14 cellular contexts compared by ENCODE assay signal in genomic region chr7:139830292-139830691, GRCh38. TPM values are rescaled to one million over a fixed set of nuclear protein-coding genes. Genes with fewer than 3 reads are reported as not detected.
A peak's percentile ranks its signal among the peaks of the same experiment; 100 is the strongest.
DNase-seq lines count a peak whose midpoint lies in the region; ATAC-seq, FAIRE-seq and TF ChIP-seq lines count a peak whose summit lies in the region.
"Had no signal": no experiment of that assay in that cellular context is flagged by ENCODE, and none has a peak within 500 bp of the region (broad histone marks: within the 10 kb centered on the region; RNA-seq: fewer than 3 reads in every experiment).

No MANE protein-coding gene starts in this region.

- H3K36me3 ChIP-seq in PC-3 (ENCODE audit: low read depth, low read length) (no peaks in the 10 kb centered on the region), PC-9 (ENCODE audit: low read depth) (no peaks in the 10 kb centered on the region)
- H3K36me3 ChIP-seq: tibial nerve had no signal

- no peak overlapping the region for H3K4me3 ChIP-seq in PC-3 (ENCODE audit: low read length)
- no peak overlapping the region for H3K4me3 ChIP-seq in PC-9

- H3K27me3 Mint-ChIP-seq in activated CD4-positive, alpha-beta T cell treated with anti-CD3 and anti-CD28 coated beads, Interleukin-2, amount 10 ng/mL, durations not matched to agents 24 days and 14 days: peaks cover 10% of the 10 kb centered on the region

- POLR2A ChIA-PET in PC-3 (lab: Charles Lee; ENCODE audit: unreplicated experiment) (no interaction called here), PC-9 (lab: Charles Lee; ENCODE audit: unreplicated experiment) (no interaction called here)

- H3K27ac Mint-ChIP-seq in activated CD4-positive, alpha-beta T cell treated with anti-CD3 and anti-CD28 coated beads, Interleukin-2, amount 10 ng/mL, durations not matched to agents 24 days and 14 days: no peak overlapping the region
- H3K27ac Mint-ChIP-seq in stimulated activated effector memory CD8-positive, alpha-beta T cell treated with anti-CD3 and anti-CD28 coated beads, Interleukin-12 subunit alpha, Interleukin-12 subunit beta, amount 100 ng/mL, for 72 hours: peak overlapping the region; percentile 88

- H3K9me3 ChIP-seq in PC-3 (ENCODE audit: low read length): no peaks in the 10 kb centered on the region
- H3K9me3 ChIP-seq in PC-9 (ENCODE audit: insufficient read depth, low read depth): no peaks in the 10 kb centered on the region

- ATAC-seq in PC-3: no peak
- ATAC-seq in stimulated activated effector memory CD8-positive, alpha-beta T cell treated with anti-CD3 and anti-CD28 coated beads, Interleukin-12 subunit alpha, Interleukin-12 subunit beta, amount 100 ng/mL, for 72 hours: no peak

- peaks cover 22% of the 10 kb centered on the region for H3K4me1 Mint-ChIP-seq in activated CD4-positive, alpha-beta T cell treated with anti-CD3 and anti-CD28 coated beads, Interleukin-2, amount 10 ng/mL, durations not matched to agents 24 days and 14 days
- H3K4me1 Mint-ChIP-seq in stimulated activated effector memory CD8-positive, alpha-beta T cell treated with anti-CD3 and anti-CD28 coated beads, Interleukin-12 subunit alpha, Interleukin-12 subunit beta, amount 100 ng/mL, for 72 hours: peaks cover 33% of the 10 kb centered on the region

- no peaks in the 10 kb centered on the region for H3K27me3 ChIP-seq in PC-3 (ENCODE audit: low read length)
- H3K27me3 ChIP-seq in PC-9 (ENCODE audit: insufficient read depth, low read depth): no peaks in the 10 kb centered on the region
- H3K27me3 ChIP-seq: tibial nerve had no signal

- 0 out of 2 replicates have a peak overlapping the region, but pooled peaks have one; percentile 5 for H3K4me2 ChIP-seq in PC-3 (ENCODE audit: low read length)
- H3K4me2 ChIP-seq in PC-9: no peak overlapping the region

- intact Hi-C loops in activated CD4-positive, alpha-beta T cell treated with anti-CD3 and anti-CD28 coated beads, Interleukin-2, amount 10 ng/mL, durations not matched to agents 24 days and 14 days (cut with micrococcal nuclease): no loop called here
- intact Hi-C loops in PC-3 (cut with micrococcal nuclease): no loop called here
- intact Hi-C loops in PC-9 (cut with micrococcal nuclease; ENCODE audit: unreplicated experiment): no loop called here

- BruUV-seq in PC-3 (replicated peaks; lab: Mats Ljungman, UMichigan) (no TSS peak), PC-9 (replicated peaks; lab: Mats Ljungman, UMichigan) (no TSS peak)

- H4K20me1 ChIP-seq in PC-3 (ENCODE audit: low read length): no peaks in the 10 kb centered on the region
- H4K20me1 ChIP-seq in PC-9 (ENCODE audit: insufficient read depth): no peaks in the 10 kb centered on the region

- TF ChIP-seq CTCF in PC-3 (conservative IDR thresholded peaks at IDR 0.05; ENCODE audit: low read depth, low read length) (no peak), D721Med (IDR thresholded peaks at IDR 0.05; ENCODE audit: insufficient read depth, missing control alignments) (no peak), GM13976 (IDR thresholded peaks at IDR 0.05; ENCODE audit: borderline replicate concordance, control extremely low read depth, extremely low read depth, insufficient read depth, missing control alignments) (no peak), PC-9 (conservative IDR thresholded peaks at IDR 0.05) (no peak)

- no peak overlapping the region for H3K9ac ChIP-seq in PC-3 (ENCODE audit: low read length)

- H3F3A ChIP-seq in PC-3 (ENCODE audit: low read length, unreplicated experiment) (no peaks in the 10 kb centered on the region), PC-9 (ENCODE audit: insufficient read depth, low read depth) (no peaks in the 10 kb centered on the region)

- CTCF ChIA-PET in PC-3 (lab: Charles Lee) (no interaction called here), PC-9 (lab: Charles Lee) (no interaction called here)

- no peak overlapping the region for H3K27ac ChIP-seq in PC-3 (ENCODE audit: low read length)
- no peak overlapping the region for H3K27ac ChIP-seq in PC-9
- H3K27ac ChIP-seq: tibial nerve had no signal

- peak overlapping the region; percentile 57 for H3K4me3 Mint-ChIP-seq in activated CD4-positive, alpha-beta T cell treated with anti-CD3 and anti-CD28 coated beads, Interleukin-2, amount 10 ng/mL, durations not matched to agents 24 days and 14 days
- H3K4me3 Mint-ChIP-seq in stimulated activated effector memory CD8-positive, alpha-beta T cell treated with anti-CD3 and anti-CD28 coated beads, Interleukin-12 subunit alpha, Interleukin-12 subunit beta, amount 100 ng/mL, for 72 hours: peak overlapping the region; percentile 67

- H3K4me1 ChIP-seq in PC-3 (ENCODE audit: insufficient read depth, low read length) (peaks cover 22% of the 10 kb centered on the region), PC-9 (replicated peaks; ENCODE audit: insufficient read depth) (0 out of 2 replicates have a peak, but pooled peaks cover 6% of the 10 kb centered on the region)
- H3K4me1 ChIP-seq: tibial nerve had no signal

- in situ Hi-C loops in GM13976 (cut with MboI; ENCODE audit: low sequenced_read_pairs, unreplicated experiment): no loop called here

- DNase-seq in activated CD4-positive, alpha-beta T cell treated with anti-CD3 and anti-CD28 coated beads, Interleukin-2, amount 10 ng/mL, durations not matched to agents 24 days and 14 days: no peak
- no peak for DNase-seq in activated CD4-positive, alpha-beta T cell treated with anti-CD3 and anti-CD28 coated beads, Interleukin-2, amount 50 U/mL, for 1 hour
- DNase-seq in PC-3: no peak
- peak; percentile 51 for DNase-seq in iris pigment epithelial cell (ENCODE audit: low read depth)
- DNase-seq in stimulated activated effector memory CD8-positive, alpha-beta T cell treated with anti-CD3 and anti-CD28 coated beads, Interleukin-12 subunit alpha, Interleukin-12 subunit beta, amount 100 ng/mL, for 72 hours (ENCODE audit: low spot score in 2 of 2): no peak
- DNase-seq in D721Med (ENCODE audit: insufficient read length, low spot score): no peak
- DNase-seq in GM13976 (ENCODE audit: low spot score): no peak
- no peak for DNase-seq in PC-9
- DNase-seq: GOT3; NCI-H2171; RPMI8226; stimulated activated CD4-positive, alpha-beta T cell treated with anti-CD3 and anti-CD28 coated beads, Interleukin-4, amount 100 ng/mL, for 4 hours had no signal

- H2AFZ ChIP-seq in PC-3 (ENCODE audit: low read length): no peak overlapping the region
- H2AFZ ChIP-seq in PC-9: no peak overlapping the region

- peaks cover 3% of the 10 kb centered on the region for H3K36me3 Mint-ChIP-seq in activated CD4-positive, alpha-beta T cell treated with anti-CD3 and anti-CD28 coated beads, Interleukin-2, amount 10 ng/mL, durations not matched to agents 24 days and 14 days (ENCODE audit: low read depth)
- no peaks in the 10 kb centered on the region for H3K36me3 Mint-ChIP-seq in stimulated activated effector memory CD8-positive, alpha-beta T cell treated with anti-CD3 and anti-CD28 coated beads, Interleukin-12 subunit alpha, Interleukin-12 subunit beta, amount 100 ng/mL, for 72 hours

- H3K9me3 Mint-ChIP-seq in activated CD4-positive, alpha-beta T cell treated with anti-CD3 and anti-CD28 coated beads, Interleukin-2, amount 10 ng/mL, durations not matched to agents 24 days and 14 days: peaks cover 28% of the 10 kb centered on the region
- peaks cover 4% of the 10 kb centered on the region for H3K9me3 Mint-ChIP-seq in stimulated activated effector memory CD8-positive, alpha-beta T cell treated with anti-CD3 and anti-CD28 coated beads, Interleukin-12 subunit alpha, Interleukin-12 subunit beta, amount 100 ng/mL, for 72 hours

- H3K9me2 ChIP-seq in PC-3 (replicated peaks; ENCODE audit: low read length) (no peaks in the 10 kb centered on the region), PC-9 (ENCODE audit: insufficient read depth) (no peaks in the 10 kb centered on the region)

- H3K79me2 ChIP-seq in PC-3 (ENCODE audit: low read length) (no peaks in the 10 kb centered on the region), PC-9 (ENCODE audit: low read depth) (no peaks in the 10 kb centered on the region)

- no peak for FAIRE-seq in D721Med (lab: Jason Lieb, UNC)
- FAIRE-seq: A204.1 had no signal

RNA-seq across cellular contexts. Expression of gene TBXAS1, which starts 1.2 kb away (rescaled TPM):
- 1.8 and 3.5 TPM in 2 replicates for total RNA-seq in activated CD4-positive, alpha-beta T cell treated with anti-CD3 and anti-CD28 coated beads, Interleukin-2, amount 10 ng/mL, durations not matched to agents 24 days and 14 days
- total RNA-seq in PC-3 (2014; rRNA removed) (21.8 and 27.5 TPM in 2 replicates), PC-9 (2021) (0.58 and 2.2 TPM in 2 replicates)

RNA-seq across cellular contexts. Expression of gene HIPK2, which starts 52.5 kb away (rescaled TPM):
- 23.9 and 26.1 TPM in 2 replicates for total RNA-seq in activated CD4-positive, alpha-beta T cell treated with anti-CD3 and anti-CD28 coated beads, Interleukin-2, amount 10 ng/mL, durations not matched to agents 24 days and 14 days
- 38.1 and 46.0 TPM in 2 replicates for total RNA-seq in PC-3 (2014; rRNA removed)
- 23.9 and 35.2 TPM in 2 replicates for total RNA-seq in PC-9 (2021)
